14 cellular contexts compared by ENCODE assay signal in genomic region chr5:142102980-142103379, GRCh38. TPM values are rescaled to one million over a fixed set of nuclear protein-coding genes. Genes with fewer than 3 reads are reported as not detected.
DNase-seq lines count a peak whose midpoint lies in the region; ATAC-seq and TF ChIP-seq lines count a peak whose summit lies in the region.
"Had no signal": no experiment of that assay in that cellular context is flagged by ENCODE, and none has a peak within 500 bp of the region (broad histone marks: within the 10 kb centered on the region; RNA-seq: fewer than 3 reads in every experiment).

No MANE protein-coding gene starts in this region.

- no peaks in the 10 kb centered on the region for H3K79me2 ChIP-seq in GM23338 (replicated peaks; ENCODE audit: insufficient read depth)

- no peak overlapping the region for H3K9ac ChIP-seq in neuronal stem cell (ENCODE audit: low read depth, low read length, poor library complexity)

- no peaks in the 10 kb centered on the region for H3K36me3 Mint-ChIP-seq in activated CD4-positive, alpha-beta T cell treated with anti-CD3 and anti-CD28 coated beads, Interleukin-2, amount 10 ng/mL, durations not matched to agents 24 days and 14 days (ENCODE audit: low read depth)
- H3K36me3 Mint-ChIP-seq in GM23338 (ENCODE audit: low read depth) (no peaks in the 10 kb centered on the region), Calu3 (ENCODE audit: insufficient read depth, unreplicated experiment) (no peaks in the 10 kb centered on the region)
- peaks cover 10% of the 10 kb centered on the region for H3K36me3 Mint-ChIP-seq in activated naive CD8-positive, alpha-beta T cell treated with anti-CD3 and anti-CD28 coated beads for 36 hours
- peaks cover 0 to 7% (median 7%) of the 10 kb centered on the region in 3 donors for H3K36me3 Mint-ChIP-seq in naive thymus-derived CD8-positive, alpha-beta T cell

- no peaks in the 10 kb centered on the region for H4K20me1 ChIP-seq in GM23338 (replicated peaks; ENCODE audit: insufficient read depth)

- H3K27ac Mint-ChIP-seq in activated CD4-positive, alpha-beta T cell treated with anti-CD3 and anti-CD28 coated beads, Interleukin-2, amount 10 ng/mL, durations not matched to agents 24 days and 14 days, result peak overlapping the region; percentile 39
- no peak overlapping the region for H3K27ac Mint-ChIP-seq in GM23338
- H3K27ac Mint-ChIP-seq in activated naive CD8-positive, alpha-beta T cell treated with anti-CD3 and anti-CD28 coated beads for 36 hours, result peak overlapping the region; percentile 57
- H3K27ac Mint-ChIP-seq in naive thymus-derived CD8-positive, alpha-beta T cell, result peak overlapping the region; percentile 74 to 100 (median 90)
- H3K27ac Mint-ChIP-seq in Calu3 (ENCODE audit: unreplicated experiment), result no peak overlapping the region

- no peak overlapping the region for H2AK5ac ChIP-seq in neuronal stem cell (ENCODE audit: low read depth, low read length)

- H3K4me1 ChIP-seq in GM23338 (ENCODE audit: insufficient read depth) (peaks cover 18% of the 10 kb centered on the region), neuronal stem cell (ENCODE audit: control insufficient read depth in 2 of 2, insufficient read depth in 1 of 2, low read depth in 1 of 2, low read length in 2 of 2) (no peaks in the 10 kb centered on the region)

- ATAC-seq in GM23338, result no peak
- no peak for ATAC-seq in naive thymus-derived CD8-positive, alpha-beta T cell
- ATAC-seq: PC-3 had no signal

- no peaks in the 10 kb centered on the region for H3K79me1 ChIP-seq in neuronal stem cell (ENCODE audit: low read depth, low read length)

- no peak overlapping the region for H2BK120ac ChIP-seq in neuronal stem cell (ENCODE audit: low read depth, low read length)

- peaks cover 5% of the 10 kb centered on the region; the same call in 1 of the 2 replicates for H3K9me2 ChIP-seq in GM23338 (ENCODE audit: insufficient read depth)

- no peak for TF ChIP-seq CTCF in GM23338 (conservative IDR thresholded peaks at IDR 0.05; ENCODE audit: low read depth in 2 of 2)
- no peak for TF ChIP-seq CTCF in Calu3 (IDR thresholded peaks at IDR 0.05; ENCODE audit: unreplicated experiment)

- H3K27me3 Mint-ChIP-seq in activated CD4-positive, alpha-beta T cell treated with anti-CD3 and anti-CD28 coated beads, Interleukin-2, amount 10 ng/mL, durations not matched to agents 24 days and 14 days, result no peaks in the 10 kb centered on the region
- H3K27me3 Mint-ChIP-seq in GM23338 (ENCODE audit: insufficient read depth, low read depth, poor library complexity) (peaks cover 5% of the 10 kb centered on the region), Calu3 (ENCODE audit: unreplicated experiment) (no peaks in the 10 kb centered on the region)
- no peaks in the 10 kb centered on the region for H3K27me3 Mint-ChIP-seq in activated naive CD8-positive, alpha-beta T cell treated with anti-CD3 and anti-CD28 coated beads for 36 hours
- no peaks in the 10 kb centered on the region for H3K27me3 Mint-ChIP-seq in naive thymus-derived CD8-positive, alpha-beta T cell

- H2BK5ac ChIP-seq in neuronal stem cell (ENCODE audit: low read length), result no peak overlapping the region

- H3K23ac ChIP-seq in neuronal stem cell (ENCODE audit: low read depth, low read length, poor library complexity), result no peak overlapping the region

- no peak overlapping the region for H4K8ac ChIP-seq in neuronal stem cell (ENCODE audit: low read depth, low read length)

- POLR2A ChIA-PET in naive thymus-derived CD8-positive, alpha-beta T cell (lab: Charles Lee), result interaction anchor here (0.7 to 1.3 kb wide), 2 partner anchors 67 to 78 kb away, joined by 3 to 4 read pairs; no protein-coding TSS in a partner anchor

- no peak overlapping the region for H3K18ac ChIP-seq in neuronal stem cell (ENCODE audit: low read length)

- no peak overlapping the region for H3K4me3 Mint-ChIP-seq in activated CD4-positive, alpha-beta T cell treated with anti-CD3 and anti-CD28 coated beads, Interleukin-2, amount 10 ng/mL, durations not matched to agents 24 days and 14 days
- no peak overlapping the region for H3K4me3 Mint-ChIP-seq in GM23338
- H3K4me3 Mint-ChIP-seq in activated naive CD8-positive, alpha-beta T cell treated with anti-CD3 and anti-CD28 coated beads for 36 hours, result no peak overlapping the region
- peak overlapping the region in 7 of 10 donors; percentile 14 to 65 (median 32) for H3K4me3 Mint-ChIP-seq in naive thymus-derived CD8-positive, alpha-beta T cell
- H3K4me3 Mint-ChIP-seq in Calu3 (ENCODE audit: low read depth, unreplicated experiment), result no peak overlapping the region

- H2BK15ac ChIP-seq in neuronal stem cell (ENCODE audit: low read length), result no peak overlapping the region

- intact Hi-C loops in activated CD4-positive, alpha-beta T cell treated with anti-CD3 and anti-CD28 coated beads, Interleukin-2, amount 10 ng/mL, durations not matched to agents 24 days and 14 days (cut with micrococcal nuclease), result no loop called here
- intact Hi-C loops in Calu3 (cut with micrococcal nuclease; ENCODE audit: unreplicated experiment), result no loop called here

- H3K36me3 ChIP-seq in GM23338 (ENCODE audit: insufficient read depth) (no peaks in the 10 kb centered on the region), neuronal stem cell (replicated peaks in 1 of 2; ENCODE audit: control insufficient read depth in 2 of 2, insufficient read depth in 2 of 2, low read length in 2 of 2) (no peaks in the 10 kb centered on the region)

- no peaks in the 10 kb centered on the region for H3K9me3 ChIP-seq in neuronal stem cell (replicated peaks in 1 of 2; ENCODE audit: control insufficient read depth in 2 of 2, insufficient read depth in 1 of 2, low read depth in 1 of 2, low read length in 2 of 2)

- no peak overlapping the region for H4K91ac ChIP-seq in neuronal stem cell (ENCODE audit: low read depth, low read length, poor library complexity)

- H3K4me2 ChIP-seq in GM23338, result no peak overlapping the region
- H3K4me2 ChIP-seq in neuronal stem cell (ENCODE audit: insufficient read depth, low read length, poor library complexity, severe bottlenecking), result no peak overlapping the region

- no peak overlapping the region for H3K14ac ChIP-seq in neuronal stem cell (ENCODE audit: low read length)

- CTCF ChIA-PET in Calu3 (lab: Charles Lee), result interaction anchor here (0.7 kb wide), 2 partner anchors 46 to 1503 kb away, joined by 3 to 10 read pairs; no protein-coding TSS in a partner anchor

- no peak overlapping the region for H3K27ac ChIP-seq in GM23338 (ENCODE audit: low read depth)
- no peak overlapping the region for H3K27ac ChIP-seq in neuronal stem cell (replicated peaks; ENCODE audit: low read length)

- H2BK12ac ChIP-seq in neuronal stem cell (ENCODE audit: low read length), result no peak overlapping the region

- no peak overlapping the region for H3K4ac ChIP-seq in neuronal stem cell (ENCODE audit: low read length)

- WGBS in neuronal stem cell (ENCODE audit: extremely low coverage in 2 of 2, insufficient read length in 2 of 2, insufficient replicate concordance in 1 of 2), 2 donors, result no CpG with 5 or more reads among the region's 1 CpG

- H3K27me3 ChIP-seq in GM23338 (ENCODE audit: insufficient read depth) (peaks cover 14% of the 10 kb centered on the region), neuronal stem cell (ENCODE audit: control insufficient read depth in 3 of 3, insufficient read depth in 3 of 3, low read depth in 1 of 3, low read length in 3 of 3) (peaks cover 0 to 11% (median 3%) of the 10 kb centered on the region in 3 experiments)

- no peak for DNase-seq in activated CD4-positive, alpha-beta T cell treated with anti-CD3 and anti-CD28 coated beads, Interleukin-2, amount 10 ng/mL, durations not matched to agents 24 days and 14 days
- DNase-seq in activated CD4-positive, alpha-beta T cell treated with anti-CD3 and anti-CD28 coated beads, Interleukin-2, amount 50 U/mL, for 48 hours, result no peak
- DNase-seq in GM23338 (ENCODE audit: low spot score) (no peak), neuronal stem cell (ENCODE audit: low spot score) (no peak), Calu3 (no peak)
- no peak for DNase-seq in activated naive CD8-positive, alpha-beta T cell treated with anti-CD3 and anti-CD28 coated beads for 36 hours
- DNase-seq in naive thymus-derived CD8-positive, alpha-beta T cell, result no peak
- DNase-seq: DMS79, NCI-H1105, NCI-H2081 treated with DMSO at 0.1 percent for 48 hours, NCI-H748 treated with DMSO at 0.1 percent for 48 hours, PC-3, RPMI8226, SHP77 treated with DMSO at 0.1 percent for 48 hours had no signal

- H3K9me3 Mint-ChIP-seq in activated CD4-positive, alpha-beta T cell treated with anti-CD3 and anti-CD28 coated beads, Interleukin-2, amount 10 ng/mL, durations not matched to agents 24 days and 14 days, result no peaks in the 10 kb centered on the region
- H3K9me3 Mint-ChIP-seq in GM23338, result no peaks in the 10 kb centered on the region; the same call in 2 of the 3 replicates
- H3K9me3 Mint-ChIP-seq in activated naive CD8-positive, alpha-beta T cell treated with anti-CD3 and anti-CD28 coated beads for 36 hours, result peaks cover 12% of the 10 kb centered on the region
- H3K9me3 Mint-ChIP-seq in naive thymus-derived CD8-positive, alpha-beta T cell, result peaks cover 0 to 10% (median 2%) of the 10 kb centered on the region in 9 donors
- no peaks in the 10 kb centered on the region for H3K9me3 Mint-ChIP-seq in Calu3 (ENCODE audit: low read depth, unreplicated experiment)

- H2AFZ ChIP-seq in GM23338 (peak overlapping the region; percentile 20; the same call in 1 of the 2 replicates), neuronal stem cell (ENCODE audit: low read length) (no peak overlapping the region)

- peaks cover 6% of the 10 kb centered on the region for H3F3A ChIP-seq in GM23338 (replicated peaks; ENCODE audit: low read depth)

- H3K4me3 ChIP-seq in GM23338, result no peak overlapping the region
- no peak overlapping the region for H3K4me3 ChIP-seq in neuronal stem cell (ENCODE audit: low read length in 2 of 2)

- no TSS peak for BruUV-seq in Calu3 (replicated peaks; lab: Mats Ljungman, UMichigan)

- peaks cover 44% of the 10 kb centered on the region for H3K4me1 Mint-ChIP-seq in activated CD4-positive, alpha-beta T cell treated with anti-CD3 and anti-CD28 coated beads, Interleukin-2, amount 10 ng/mL, durations not matched to agents 24 days and 14 days
- peaks cover 21% of the 10 kb centered on the region for H3K4me1 Mint-ChIP-seq in GM23338
- peaks cover 71% of the 10 kb centered on the region for H3K4me1 Mint-ChIP-seq in activated naive CD8-positive, alpha-beta T cell treated with anti-CD3 and anti-CD28 coated beads for 36 hours
- H3K4me1 Mint-ChIP-seq in naive thymus-derived CD8-positive, alpha-beta T cell, result peaks cover 31 to 80% (median 68%) of the 10 kb centered on the region in 4 donors
- H3K4me1 Mint-ChIP-seq in Calu3 (ENCODE audit: low read depth, unreplicated experiment), result peaks cover 3% of the 10 kb centered on the region

RNA-seq across cellular contexts. Expression of gene NDFIP1, which starts 5.6 kb away (rescaled TPM):
- total RNA-seq in activated CD4-positive, alpha-beta T cell treated with anti-CD3 and anti-CD28 coated beads, Interleukin-2, amount 10 ng/mL, durations not matched to agents 24 days and 14 days, result 114 and 122 TPM in 2 replicates
- 38.1 and 45.0 TPM in 2 replicates for total RNA-seq in GM23338 (2014; rRNA removed; shearing (Covaris generic))
- polyA plus RNA-seq in GM23338 (2016; fragmentation: Nextera tagmentation; extraction: Ambion mirVana), result 21.9 and 24.3 TPM in 2 replicates
- 100 to 1,000 TPM in 1 of 2 experiments, 10 to 100 TPM in 1; 97.3 to 100 TPM for total RNA-seq in activated naive CD8-positive, alpha-beta T cell treated with anti-CD3 and anti-CD28 coated beads for 36 hours
- 100 to 1,000 TPM; 123 to 125 TPM for total RNA-seq in naive thymus-derived CD8-positive, alpha-beta T cell
- polyA plus RNA-seq in naive thymus-derived CD8-positive, alpha-beta T cell, result 100 to 1,000 TPM; 102 to 144 (median 127) TPM
- 29.0 TPM for polyA plus RNA-seq in neuronal stem cell (2013, experiment 1 of 2)
- 29.1 TPM for polyA plus RNA-seq in neuronal stem cell (2013, experiment 2 of 2)
- 58.0 and 70.1 TPM in 2 replicates for total RNA-seq in Calu3 (2022)

Comparison
In these comparisons a context has a peak if more than half of its experiments do, and no peak if none do; other contexts are left out.
1. H3K27ac Mint-ChIP-seq: peak in activated CD4-positive, alpha-beta T cell treated with anti-CD3 and anti-CD28 coated beads, Interleukin-2, amount 10 ng/mL, durations not matched to agents 24 days and 14 days (single experiment), activated naive CD8-positive, alpha-beta T cell treated with anti-CD3 and anti-CD28 coated beads for 36 hours (single experiment) and naive thymus-derived CD8-positive, alpha-beta T cell (10 of 10); none in GM23338 (single experiment) and Calu3 (single experiment).
2. H3K4me3 Mint-ChIP-seq: peak in naive thymus-derived CD8-positive, alpha-beta T cell (7 of 10); none in activated CD4-positive, alpha-beta T cell treated with anti-CD3 and anti-CD28 coated beads, Interleukin-2, amount 10 ng/mL, durations not matched to agents 24 days and 14 days (single experiment), GM23338 (single experiment), activated naive CD8-positive, alpha-beta T cell treated with anti-CD3 and anti-CD28 coated beads for 36 hours (single experiment) and Calu3 (single experiment).